Comparison of ENCODE assay signal across 7 cellular contexts in the genomic region with DNA sequence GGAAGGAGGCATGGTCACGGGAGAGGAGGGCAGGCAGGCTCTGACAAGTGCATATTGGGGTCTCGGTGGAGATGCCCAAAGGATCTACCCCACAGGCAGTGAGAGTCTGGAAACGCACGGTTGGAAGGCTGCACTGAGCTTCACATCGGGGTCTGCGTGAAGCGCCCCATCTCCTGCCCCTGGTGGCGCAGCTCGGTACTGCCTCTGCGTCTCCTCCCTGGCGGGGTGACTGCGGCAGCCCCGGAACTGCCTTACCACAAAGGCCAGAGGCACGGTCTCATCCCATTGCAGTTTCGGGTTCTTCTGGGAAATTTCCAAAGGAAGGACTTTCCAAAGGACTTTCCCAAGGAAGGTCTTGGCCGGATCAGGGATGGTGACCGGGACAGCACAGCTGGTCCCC.
DNase-seq lines count a peak whose midpoint lies in the region; ATAC-seq lines count a peak whose summit lies in the region.

No MANE protein-coding gene starts in this region.

- no peak overlapping the region for H2AK5ac ChIP-seq in mesenchymal stem cell (ENCODE audit: low read length, severe bottlenecking)

- H2AFZ ChIP-seq in mesenchymal stem cell (ENCODE audit: low read depth, low read length): no peak overlapping the region

- H3K14ac ChIP-seq in mesenchymal stem cell (ENCODE audit: low read length in 2 of 2): no peak overlapping the region

- H3K27ac ChIP-seq in mesenchymal stem cell (ENCODE audit: low read length, poor library complexity, severe bottlenecking): no peak overlapping the region

- no peaks in the 10 kb centered on the region for H3K36me3 ChIP-seq in mesenchymal stem cell (ENCODE audit: control insufficient read depth in 1 of 2, insufficient read depth in 2 of 2, low read depth in 1 of 2, low read length in 2 of 2)

- H3K9me3 Mint-ChIP-seq in activated CD4-positive, alpha-beta memory T cell treated with anti-CD3 and anti-CD28 coated beads for 36 hours: no peaks in the 10 kb centered on the region

- no peak overlapping the region for H3K18ac ChIP-seq in mesenchymal stem cell (ENCODE audit: low read depth in 1 of 2, low read length in 2 of 2)

- H3K27me3 Mint-ChIP-seq in activated CD4-positive, alpha-beta memory T cell treated with anti-CD3 and anti-CD28 coated beads for 36 hours: peaks cover 35% of the 10 kb centered on the region

- no peaks in the 10 kb centered on the region for H3K4me1 Mint-ChIP-seq in activated CD4-positive, alpha-beta memory T cell treated with anti-CD3 and anti-CD28 coated beads for 36 hours (ENCODE audit: low read depth)

- no peak overlapping the region for H3K4me3 Mint-ChIP-seq in activated CD4-positive, alpha-beta memory T cell treated with anti-CD3 and anti-CD28 coated beads for 36 hours

- no peak overlapping the region for H3K9ac ChIP-seq in mesenchymal stem cell (ENCODE audit: low read length)

- intact Hi-C loops in activated CD4-positive, alpha-beta memory T cell treated with anti-CD3 and anti-CD28 coated beads for 36 hours (cut with micrococcal nuclease): no loop called here

- no peak overlapping the region for H2BK12ac ChIP-seq in mesenchymal stem cell (ENCODE audit: low read length in 2 of 2)

- CTCF ChIA-PET in activated CD4-positive, alpha-beta memory T cell treated with anti-CD3 and anti-CD28 coated beads for 36 hours (lab: Charles Lee): interaction anchor here (1.1 to 1.7 kb wide), 2 partner anchors 10 to 12 kb away, joined by 4 to 5 read pairs; no protein-coding TSS in a partner anchor

- H3K9me3 ChIP-seq in mesenchymal stem cell (ENCODE audit: control insufficient read depth, low read length): no peaks in the 10 kb centered on the region

- no peak overlapping the region for H3K4me2 ChIP-seq in mesenchymal stem cell (ENCODE audit: low read length, poor library complexity, severe bottlenecking)

- WGBS in mesenchymal stem cell: 61% methylated on average over 17 of the region's 17 CpGs

- H3K27ac Mint-ChIP-seq in activated CD4-positive, alpha-beta memory T cell treated with anti-CD3 and anti-CD28 coated beads for 36 hours: no peak overlapping the region

- H3K27me3 ChIP-seq in mesenchymal stem cell (ENCODE audit: control insufficient read depth in 1 of 2, insufficient read depth in 1 of 2, low read length in 2 of 2): peaks cover 0 to 3% of the 10 kb centered on the region in 2 experiments

- no peak overlapping the region for H3K23ac ChIP-seq in mesenchymal stem cell (ENCODE audit: low read length in 2 of 2)

- H3K4me1 ChIP-seq in mesenchymal stem cell (ENCODE audit: control insufficient read depth, insufficient read depth, low read depth, low read length): no peaks in the 10 kb centered on the region

- H3K36me3 Mint-ChIP-seq in activated CD4-positive, alpha-beta memory T cell treated with anti-CD3 and anti-CD28 coated beads for 36 hours: no peaks in the 10 kb centered on the region

- H3K79me1 ChIP-seq in mesenchymal stem cell (replicated peaks; ENCODE audit: low read length, poor library complexity, severe bottlenecking): no peaks in the 10 kb centered on the region

- H2BK120ac ChIP-seq in mesenchymal stem cell (ENCODE audit: low read depth, low read length): no peak overlapping the region

- H2BK15ac ChIP-seq in mesenchymal stem cell (ENCODE audit: low read depth, poor library complexity, severe bottlenecking): no peak overlapping the region

- POLR2A ChIA-PET in activated CD4-positive, alpha-beta memory T cell treated with anti-CD3 and anti-CD28 coated beads for 36 hours (lab: Charles Lee): no interaction called here

- no peak for ATAC-seq in HG02798 (IDR thresholded peaks at IDR 0.05; ENCODE audit: poor library complexity, unreplicated experiment)

- no peak overlapping the region for H4K91ac ChIP-seq in mesenchymal stem cell (ENCODE audit: low read length)

- no peak overlapping the region for H3K4ac ChIP-seq in mesenchymal stem cell (ENCODE audit: low read depth in 1 of 2, low read length in 2 of 2)

- H2BK5ac ChIP-seq in mesenchymal stem cell (ENCODE audit: low read depth, low read length, poor library complexity, severe bottlenecking): no peak overlapping the region

- no peak overlapping the region for H3K4me3 ChIP-seq in mesenchymal stem cell (ENCODE audit: insufficient read depth in 1 of 2, low read depth in 1 of 2, low read length in 2 of 2)

- no peak overlapping the region for H4K8ac ChIP-seq in mesenchymal stem cell (ENCODE audit: low read length)

- peak; percentile 11 for DNase-seq in HT-29 (ENCODE audit: low spot score)
- DNase-seq in activated CD4-positive, alpha-beta memory T cell treated with anti-CD3 and anti-CD28 coated beads for 36 hours: peak; percentile 51
- peak; percentile 84 for DNase-seq in iPS-NIHi11 (ENCODE audit: low spot score)
- peak; percentile 83 for DNase-seq in stimulated activated CD8-positive, alpha-beta memory T cell treated with anti-CD3 and anti-CD28 coated beads, Interleukin-4, amount 100 ng/mL, for 48 hours
- no peak for DNase-seq in SIG-M5 (lab: John Stamatoyannopoulos, UW)
- DNase-seq in mesenchymal stem cell: no peak

Comparison
In these comparisons a context has a peak if more than half of its experiments do, and no peak if none do; other contexts are left out.
1. DNase-seq: peak in HT-29 (single experiment), activated CD4-positive, alpha-beta memory T cell treated with anti-CD3 and anti-CD28 coated beads for 36 hours (single experiment), iPS-NIHi11 (single experiment) and stimulated activated CD8-positive, alpha-beta memory T cell treated with anti-CD3 and anti-CD28 coated beads, Interleukin-4, amount 100 ng/mL, for 48 hours (single experiment); none in SIG-M5 (single experiment) and mesenchymal stem cell (single experiment).